In genomic region chr2:53312181-53312580, GRCh38 we compare ENCODE assay signal across 1 cellular context.
TF ChIP-seq lines count a peak whose summit lies in the region.

No MANE protein-coding gene starts in this region.

TF ChIP-seq in HCT116, 20 proteins besides CTCF, POLR2A, EP300 and RAD21 (continued from another document):
- TF ChIP-seq, protein P1, sequence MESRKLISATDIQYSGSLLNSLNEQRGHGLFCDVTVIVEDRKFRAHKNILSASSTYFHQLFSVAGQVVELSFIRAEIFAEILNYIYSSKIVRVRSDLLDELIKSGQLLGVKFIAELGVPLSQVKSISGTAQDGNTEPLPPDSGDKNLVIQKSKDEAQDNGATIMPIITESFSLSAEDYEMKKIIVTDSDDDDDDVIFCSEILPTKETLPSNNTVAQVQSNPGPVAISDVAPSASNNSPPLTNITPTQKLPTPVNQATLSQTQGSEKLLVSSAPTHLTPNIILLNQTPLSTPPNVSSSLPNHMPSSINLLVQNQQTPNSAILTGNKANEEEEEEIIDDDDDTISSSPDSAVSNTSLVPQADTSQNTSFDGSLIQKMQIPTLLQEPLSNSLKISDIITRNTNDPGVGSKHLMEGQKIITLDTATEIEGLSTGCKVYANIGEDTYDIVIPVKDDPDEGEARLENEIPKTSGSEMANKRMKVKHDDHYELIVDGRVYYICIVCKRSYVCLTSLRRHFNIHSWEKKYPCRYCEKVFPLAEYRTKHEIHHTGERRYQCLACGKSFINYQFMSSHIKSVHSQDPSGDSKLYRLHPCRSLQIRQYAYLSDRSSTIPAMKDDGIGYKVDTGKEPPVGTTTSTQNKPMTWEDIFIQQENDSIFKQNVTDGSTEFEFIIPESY (IDR thresholded peaks at IDR 0.05; ENCODE audit: extremely low read depth, insufficient replicate concordance, low read length), result no peak
- TF ChIP-seq SRF (IDR thresholded peaks at IDR 0.05; ENCODE audit: low read depth), result no peak
- TF ChIP-seq ATF3 (IDR thresholded peaks at IDR 0.05), result no peak
- no peak for TF ChIP-seq EGR1 (IDR thresholded peaks at IDR 0.05; ENCODE audit: low read depth)
- no peak for TF ChIP-seq JUND (IDR thresholded peaks at IDR 0.05)
- TF ChIP-seq CBX3 (IDR thresholded peaks at IDR 0.05; ENCODE audit: low read depth), result no peak
- no peak for TF ChIP-seq EZH2 (IDR thresholded peaks at IDR 0.05)
- TF ChIP-seq EZH2phosphoT487 (IDR thresholded peaks at IDR 0.05; ENCODE audit: borderline replicate concordance), result no peak
- no peak for TF ChIP-seq ZFX (IDR thresholded peaks at IDR 0.05)
- no peak for TF ChIP-seq POLR2AphosphoS5 (IDR thresholded peaks at IDR 0.05; ENCODE audit: low read depth, low read length)
- no peak for TF ChIP-seq YY1 (IDR thresholded peaks at IDR 0.05; ENCODE audit: extremely low read depth, insufficient replicate concordance, low read depth, low read length)
TF ChIP-seq in HCT116: peak in this region for 0.
